8 cellular contexts compared by ENCODE assay signal in the genomic region with DNA sequence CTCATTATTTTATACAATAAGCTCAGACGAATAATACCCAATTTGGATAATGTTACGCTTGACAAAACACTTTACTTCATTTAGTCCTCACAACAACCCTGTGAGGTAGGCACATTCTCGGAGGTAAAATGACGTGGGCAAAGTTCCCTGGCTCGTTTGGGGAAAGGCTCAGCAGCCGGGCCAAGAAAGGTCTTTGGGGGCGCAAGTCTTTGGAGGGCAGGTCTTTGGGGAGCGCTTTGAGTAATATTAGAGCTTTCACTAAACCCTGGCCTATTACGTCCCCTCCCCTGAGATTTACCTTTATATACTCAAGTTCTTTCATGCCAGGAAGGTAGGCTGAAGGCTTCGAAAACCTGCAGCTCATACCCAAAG. TPM values are rescaled to one million over a fixed set of nuclear protein-coding genes. Genes with fewer than 3 reads are reported as not detected.
DNase-seq lines count a peak whose midpoint lies in the region; ATAC-seq, FAIRE-seq and TF ChIP-seq lines count a peak whose summit lies in the region.

No MANE protein-coding gene starts in this region.

- peaks cover 60% of the 10 kb centered on the region for H3K4me1 Mint-ChIP-seq in activated T-cell treated with anti-CD3 and anti-CD28 coated beads, Interleukin-2, amount 50 U/mL, for 4 hours (ENCODE audit: low read depth)

- peaks cover 6% of the 10 kb centered on the region for H3K79me2 ChIP-seq in fibroblast of lung (ENCODE audit: control insufficient read depth, insufficient read depth, low read length)
- H3K79me2 ChIP-seq in trophoblast cell (ENCODE audit: control insufficient read depth, insufficient read depth, low read length, poor library complexity), result peaks cover 7% of the 10 kb centered on the region

- H2BK5ac ChIP-seq in trophoblast cell (ENCODE audit: low read depth, low read length, poor library complexity), result no peak overlapping the region

- H3K4me2 ChIP-seq in fibroblast of lung (ENCODE audit: extremely low read depth, insufficient read depth, low read length) (peak overlapping the region; percentile 93), trophoblast cell (ENCODE audit: low read length) (peak overlapping the region; percentile 75)

- peak overlapping the region; percentile 58 for H4K12ac ChIP-seq in trophoblast cell (ENCODE audit: low read depth, low read length)

- peaks cover 4% of the 10 kb centered on the region for H3K36me3 Mint-ChIP-seq in activated T-cell treated with anti-CD3 and anti-CD28 coated beads, Interleukin-2, amount 50 U/mL, for 4 hours (ENCODE audit: insufficient read depth)

- peak overlapping the region; percentile 98 for H3K4me3 Mint-ChIP-seq in activated T-cell treated with anti-CD3 and anti-CD28 coated beads, Interleukin-2, amount 50 U/mL, for 4 hours

- ATAC-seq in activated T-cell treated with anti-CD3 and anti-CD28 coated beads, Interleukin-2, amount 50 U/mL, for 4 hours, result no peak
- ATAC-seq in activated CD4-positive, CD25-positive, alpha-beta regulatory T cell treated with anti-CD3 and anti-CD28 coated beads, Interleukin-2, amount 50 U/mL, for 24 hours, result no peak

- no peaks in the 10 kb centered on the region for H3K9me3 Mint-ChIP-seq in activated T-cell treated with anti-CD3 and anti-CD28 coated beads, Interleukin-2, amount 50 U/mL, for 4 hours

- peaks cover 12% of the 10 kb centered on the region for H3K79me1 ChIP-seq in trophoblast cell (ENCODE audit: low read length)

- peaks cover 14% of the 10 kb centered on the region for H3K4me1 ChIP-seq in fibroblast of lung (ENCODE audit: control insufficient read depth, extremely low read depth, insufficient read depth, low read length)
- H3K4me1 ChIP-seq in trophoblast cell (ENCODE audit: control insufficient read depth in 1 of 2, insufficient read depth in 2 of 2, low read length in 2 of 2), result peaks cover 0 to 6% of the 10 kb centered on the region in 2 experiments

- no peaks in the 10 kb centered on the region for H4K20me1 ChIP-seq in fibroblast of lung (ENCODE audit: control insufficient read depth, extremely low read depth, insufficient read depth, low read length)

- peak overlapping the region; percentile 79 for H2BK120ac ChIP-seq in trophoblast cell (ENCODE audit: insufficient read depth, low read length, poor library complexity)

- no peak for FAIRE-seq in urothelium cell line (lab: Jason Lieb, UNC)

- no peak for TF ChIP-seq CTCF in fibroblast of lung (conservative IDR thresholded peaks at IDR 0.05 in 1 of 2, IDR thresholded peaks at IDR 0.05 in 1 of 2; ENCODE audit: low read depth in 1 of 2, low read length in 2 of 2)

- no peak overlapping the region for H2AK5ac ChIP-seq in trophoblast cell (ENCODE audit: low read length)

- peak overlapping the region; percentile 27 for H3K14ac ChIP-seq in trophoblast cell (ENCODE audit: low read length)

- H3K9me3 ChIP-seq in fibroblast of lung (ENCODE audit: control insufficient read depth, insufficient read depth, low read depth, low read length), result no peaks in the 10 kb centered on the region
- no peaks in the 10 kb centered on the region for H3K9me3 ChIP-seq in trophoblast cell (ENCODE audit: insufficient read depth, low read depth, low read length)

- H4K8ac ChIP-seq in trophoblast cell (ENCODE audit: low read depth, low read length), result peak overlapping the region; percentile 51

- DNase-seq in activated T-cell treated with anti-CD3 and anti-CD28 coated beads, Interleukin-2, amount 50 U/mL, for 4 hours, result no peak
- DNase-seq in activated T-cell treated with anti-CD3 and anti-CD28 coated beads, Interleukin-2, amount 50 U/mL, for 48 hours, result no peak
- peak; percentile 7 for DNase-seq in T follicular helper cell (ENCODE audit: low read depth)
- DNase-seq in fibroblast of lung (ENCODE audit: low read depth in 2 of 2), result peak in 1 of 2 donors; percentile 40
- DNase-seq in trophoblast cell, result peak in 1 of 2 donors; percentile 10
- DNase-seq in iPS-NIHi7 (ENCODE audit: extremely low spot score), result no peak
- no peak for DNase-seq in urothelium cell line (ENCODE audit: low spot score)

- no peaks in the 10 kb centered on the region for H3K36me3 ChIP-seq in fibroblast of lung (ENCODE audit: control insufficient read depth, insufficient read depth, low read length)
- no peaks in the 10 kb centered on the region for H3K36me3 ChIP-seq in trophoblast cell (ENCODE audit: control insufficient read depth in 1 of 2, insufficient read depth in 2 of 2, low read length in 2 of 2)

- H2AFZ ChIP-seq in fibroblast of lung (ENCODE audit: low read length) (peak overlapping the region; percentile 93), trophoblast cell (ENCODE audit: insufficient read depth, low read length, poor library complexity) (peak overlapping the region; percentile 90)

- no peak overlapping the region for H2BK12ac ChIP-seq in trophoblast cell (ENCODE audit: low read length)

- H3K4me3 ChIP-seq in fibroblast of lung (replicated peaks in 1 of 4; ENCODE audit: control extremely low read depth in 1 of 4, insufficient read depth in 1 of 4, low read depth in 3 of 4, low read length in 4 of 4), result peak overlapping the region; percentile 67 to 92 (median 86)
- H3K4me3 ChIP-seq in trophoblast cell (ENCODE audit: low read depth, low read length), result peak overlapping the region; percentile 84

- H3K9ac ChIP-seq in fibroblast of lung (ENCODE audit: insufficient read depth, low read length) (peak overlapping the region; percentile 93), trophoblast cell (ENCODE audit: low read length) (peak overlapping the region; percentile 59)

- whole genome bisulfite sequencing in trophoblast cell (ENCODE audit: extremely low coverage, insufficient coverage, insufficient read length), result no CpG with 5 or more reads among the region's 10 CpGs

- H3K27ac ChIP-seq in fibroblast of lung (ENCODE audit: insufficient read depth, low read length) (peak overlapping the region; percentile 96), trophoblast cell (ENCODE audit: low read depth, low read length) (peak overlapping the region; percentile 92)

- H3K4ac ChIP-seq in trophoblast cell (ENCODE audit: low read depth, low read length), result peak overlapping the region; percentile 16

- H3K27me3 ChIP-seq in fibroblast of lung (ENCODE audit: control insufficient read depth, insufficient read depth, low read length) (no peaks in the 10 kb centered on the region), trophoblast cell (ENCODE audit: insufficient read depth, low read length) (no peaks in the 10 kb centered on the region)

- peak overlapping the region; percentile 43 for H3K18ac ChIP-seq in trophoblast cell (ENCODE audit: low read length)

- H4K91ac ChIP-seq in trophoblast cell (ENCODE audit: low read depth, low read length), result peak overlapping the region; percentile 70

- peaks cover 1% of the 10 kb centered on the region for H3K27me3 Mint-ChIP-seq in activated T-cell treated with anti-CD3 and anti-CD28 coated beads, Interleukin-2, amount 50 U/mL, for 4 hours (ENCODE audit: low read depth)

- no peak overlapping the region for H3K23ac ChIP-seq in trophoblast cell (ENCODE audit: low read length)

RNA-seq across cellular contexts. Expression of a gene that starts 0.4 kb away (rescaled TPM):
- 1 to 10 TPM in 2 of 3 donors, under 1 TPM in 1; 0.79 to 1.6 (median 1.2) TPM for total RNA-seq in activated T-cell treated with anti-CD3 and anti-CD28 coated beads, Interleukin-2, amount 50 U/mL, for 4 hours
- 1.3 and 2.6 TPM in 2 replicates for total RNA-seq in fibroblast of lung
- polyA plus RNA-seq in fibroblast of lung, result 1.3 and 1.6 TPM in 2 replicates
- polyA plus RNA-seq in fibroblast of lung (2012), result 1.1 and 1.9 TPM in 2 replicates
- polyA minus RNA-seq in fibroblast of lung (ENCODE audit: low replicate concordance), result 0.63 and 1.4 TPM in 2 replicates
- polyA plus RNA-seq in trophoblast cell (2013), result 1.6 TPM in 2 replicates

RNA-seq across cellular contexts. Expression of a gene that starts 0.8 kb away (rescaled TPM):
- 10 to 100 TPM; 34.3 to 45.9 (median 35.6) TPM for total RNA-seq in activated T-cell treated with anti-CD3 and anti-CD28 coated beads, Interleukin-2, amount 50 U/mL, for 4 hours
- 14.4 and 25.6 TPM in 2 replicates for total RNA-seq in fibroblast of lung
- polyA plus RNA-seq in fibroblast of lung, result 31.2 and 33.4 TPM in 2 replicates
- 36.1 and 37.0 TPM in 2 replicates for polyA plus RNA-seq in fibroblast of lung (2012)
- polyA minus RNA-seq in fibroblast of lung (ENCODE audit: low replicate concordance), result 21.8 and 30.7 TPM in 2 replicates
- polyA plus RNA-seq in trophoblast cell (2013), result 27.7 and 29.7 TPM in 2 replicates
